ENCODE assay signal across 17 cellular contexts in the genomic region with DNA sequence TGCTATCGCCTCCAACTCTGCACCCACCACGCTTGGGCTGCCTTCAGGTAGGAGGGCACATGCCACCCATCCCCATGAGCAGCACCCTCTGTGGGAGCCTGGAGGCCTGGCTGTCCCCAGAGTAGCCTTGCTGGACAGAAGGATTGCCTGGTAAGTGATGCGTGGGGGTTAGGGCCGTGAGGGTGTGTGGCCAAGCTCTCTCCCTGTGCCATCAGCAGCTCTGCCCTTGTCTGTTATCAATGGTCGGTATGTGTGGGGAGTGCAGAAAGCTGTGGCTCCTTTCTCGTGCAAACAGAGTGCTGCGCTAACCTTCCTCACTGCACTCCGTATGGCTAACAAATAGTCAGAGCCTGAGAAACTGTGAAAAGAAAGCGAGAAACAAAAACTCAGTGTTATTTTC.
A peak's percentile ranks its signal among the peaks of the same experiment; 100 is the strongest.
DNase-seq lines count a peak whose midpoint lies in the region; ATAC-seq, FAIRE-seq and TF ChIP-seq lines count a peak whose summit lies in the region.
"Had no signal": no experiment of that assay in that cellular context is flagged by ENCODE, and none has a peak within 500 bp of the region (broad histone marks: within the 10 kb centered on the region; RNA-seq: fewer than 3 reads in every experiment).

No MANE protein-coding gene starts in this region.

- no peak for ATAC-seq in HG02759 (IDR thresholded peaks at IDR 0.05; ENCODE audit: unreplicated experiment)
- ATAC-seq: HCT116, HepG2 had no signal

- peak overlapping the region; percentile 62 for H4K91ac ChIP-seq in H1 (replicated peaks; ENCODE audit: insufficient read length, low read length)

- no peak for TF ChIP-seq RAD21 in H1 (IDR thresholded peaks at IDR 0.05 in 1 of 2, conservative IDR thresholded peaks at IDR 0.05 in 1 of 2; ENCODE audit: low read depth in 2 of 2, low read length in 2 of 2)

- peaks cover 45% of the 10 kb centered on the region for H3K4me1 Mint-ChIP-seq in neural progenitor cell
- H3K4me1 Mint-ChIP-seq: B cell had no signal

- H4K5ac ChIP-seq in H1 (ENCODE audit: insufficient read length, low read depth, low read length) = peak overlapping the region; percentile 55

- no peaks in the 10 kb centered on the region for H3K23me2 ChIP-seq in H1 (ENCODE audit: low read depth, low read length)

- TF ChIP-seq CTCF in H1 (IDR thresholded peaks at IDR 0.05; ENCODE audit: control extremely low read depth in 1 of 3, insufficient read depth in 1 of 3, low read depth in 1 of 3, low read length in 3 of 3) = no peak
- no peak for TF ChIP-seq CTCF in neural progenitor cell (IDR thresholded peaks at IDR 0.05)

- H4K20me1 ChIP-seq in H1 (replicated peaks in 1 of 2; ENCODE audit: control insufficient read depth in 1 of 2, insufficient read depth in 2 of 2, low read length in 2 of 2) = no peaks in the 10 kb centered on the region
- H4K20me1 ChIP-seq in neural progenitor cell (ENCODE audit: low read depth) = no peaks in the 10 kb centered on the region

- no peaks in the 10 kb centered on the region for H3K27me3 Mint-ChIP-seq in neural progenitor cell (ENCODE audit: insufficient read depth, low read depth)
- H3K27me3 Mint-ChIP-seq: B cell; CD4-positive, alpha-beta T cell had no signal

- peak overlapping the region; percentile 27 for H3K4ac ChIP-seq in H1 (replicated peaks; ENCODE audit: insufficient read length, low read depth, low read length)

- H2BK15ac ChIP-seq in H1 (ENCODE audit: low read length) = peak overlapping the region; percentile 8; the same call in 1 of the 2 replicates

- FAIRE-seq in H1 (lab: Jason Lieb, UNC) = no peak
- FAIRE-seq: A204.1, HepG2 had no signal

- peak overlapping the region; percentile 87; the same call in 1 of the 2 replicates for H2BK5ac ChIP-seq in H1 (ENCODE audit: low read depth, low read length)

- peaks cover 5% of the 10 kb centered on the region for H3F3A ChIP-seq in neural progenitor cell (ENCODE audit: low read depth)

- no peaks in the 10 kb centered on the region for H3K9me3 Mint-ChIP-seq in neural progenitor cell

- H3K9ac ChIP-seq in HUES48 (ENCODE audit: low read depth, low read length) (no peak overlapping the region), H1 (replicated peaks in 1 of 4; ENCODE audit: extremely low read depth in 1 of 4, low read depth in 3 of 4, low read length in 3 of 4) (no peak overlapping the region), iPS-20b (ENCODE audit: low read depth, low read length) (peak overlapping the region; percentile 51; the same call in 1 of the 2 replicates), neural progenitor cell (no peak overlapping the region)

- TF ChIP-seq EP300 in H1 (IDR thresholded peaks at IDR 0.05; ENCODE audit: borderline replicate concordance in 1 of 2, low read depth in 2 of 2, low read length in 2 of 2) = no peak

- H3K14ac ChIP-seq in H1 (ENCODE audit: insufficient read length) = no peak overlapping the region

- peak overlapping the region; percentile 38 for H2BK120ac ChIP-seq in H1 (replicated peaks; ENCODE audit: low read depth, low read length)

- no peak overlapping the region for H3K23ac ChIP-seq in H1 (ENCODE audit: insufficient read length)

- peak overlapping the region; percentile 83; the same call in 1 of the 2 replicates for H4K8ac ChIP-seq in H1 (ENCODE audit: extremely low read depth, insufficient read depth, low read length)

- WGBS in H1 (ENCODE audit: extremely low coverage in 1 of 2, insufficient coverage in 1 of 2, insufficient read length in 1 of 2, insufficient replicate concordance in 2 of 2, low coverage in 1 of 2, low lambda C conversion rate in 2 of 2, missing lambda C conversion rate in 1 of 2), 2 experiments = 34% methylated on average over 9 of the region's 9 CpGs; no CpG with 5 or more reads in 1 of the 2 experiments

- H3K27me3 ChIP-seq in HUES48 (ENCODE audit: control insufficient read depth, insufficient read depth, low read length) = no peaks in the 10 kb centered on the region
- no peaks in the 10 kb centered on the region for H3K27me3 ChIP-seq in H1 (replicated peaks in 1 of 4; ENCODE audit: control insufficient read depth in 3 of 4, extremely low read depth in 1 of 4, insufficient read depth in 3 of 4, low read length in 3 of 4)
- peaks cover 4% of the 10 kb centered on the region; the same call in 1 of the 2 replicates for H3K27me3 ChIP-seq in iPS-20b (ENCODE audit: insufficient read depth, low read length)
- H3K27me3 ChIP-seq in neural progenitor cell = no peaks in the 10 kb centered on the region

- H3K4me3 Mint-ChIP-seq in neural progenitor cell = no peak overlapping the region
- H3K4me3 Mint-ChIP-seq: B cell; CD4-positive, alpha-beta T cell had no signal

- POLR2A ChIA-PET in H1 (lab: Charles Lee; ENCODE audit: partially characterized antibody) = interaction anchor here (1.0 to 1.4 kb wide), 3 partner anchors 10 to 41 kb away, joined by 3 to 5 read pairs (median 4); no protein-coding TSS in a partner anchor

- H3K4me1 ChIP-seq in HUES48 (ENCODE audit: control insufficient read depth, insufficient read depth, low read length) = peaks cover 32% of the 10 kb centered on the region
- peaks cover 10 to 17% (median 11%) of the 10 kb centered on the region in 4 experiments for H3K4me1 ChIP-seq in H1 (replicated peaks in 1 of 4; ENCODE audit: control insufficient read depth in 3 of 4, insufficient read depth in 4 of 4, low read length in 3 of 4)
- peaks cover 34% of the 10 kb centered on the region for H3K4me1 ChIP-seq in iPS-20b (ENCODE audit: insufficient read depth, low read length)
- H3K4me1 ChIP-seq in neural progenitor cell = peaks cover 41% of the 10 kb centered on the region

- peak overlapping the region; percentile 47 for H2AFZ ChIP-seq in H1 (ENCODE audit: low read length)
- H2AFZ ChIP-seq in neural progenitor cell (replicated peaks) = peak overlapping the region; percentile 39

- peak overlapping the region; percentile 97 for H2BK12ac ChIP-seq in H1 (ENCODE audit: low read depth, low read length)

- no peaks in the 10 kb centered on the region for H3K9me3 ChIP-seq in HUES48 (ENCODE audit: control insufficient read depth, insufficient read depth, low read length)
- H3K9me3 ChIP-seq in H1 (ENCODE audit: insufficient read depth in 2 of 2, low read depth in 1 of 2, low read length in 1 of 2) = no peaks in the 10 kb centered on the region
- H3K9me3 ChIP-seq in iPS-20b (ENCODE audit: insufficient read depth, low read depth, low read length) = no peaks in the 10 kb centered on the region
- H3K9me3 ChIP-seq in neural progenitor cell (ENCODE audit: low read depth) = no peaks in the 10 kb centered on the region

- H3K36me3 Mint-ChIP-seq in neural progenitor cell = no peaks in the 10 kb centered on the region

- H3K18ac ChIP-seq in H1 (ENCODE audit: extremely low read depth, low read length) = peak overlapping the region; percentile 88

- H3K27ac ChIP-seq in HUES48 (ENCODE audit: low read depth, low read length) = peak overlapping the region; percentile 16
- H3K27ac ChIP-seq in H1 (ENCODE audit: low read depth, low read length) = no peak overlapping the region
- no peak overlapping the region for H3K27ac ChIP-seq in iPS-20b (ENCODE audit: low read length)
- no peak overlapping the region for H3K27ac ChIP-seq in neural progenitor cell
- H3K27ac ChIP-seq in caudate nucleus (ENCODE audit: low read depth, low read length) = no peak overlapping the region

- no peak overlapping the region for H3K56ac ChIP-seq in H1 (replicated peaks; ENCODE audit: insufficient read length, low read depth, low read length)

- H3K4me2 ChIP-seq in H1 (ENCODE audit: insufficient read depth in 1 of 2, low read depth in 2 of 2, low read length in 2 of 2) (peak overlapping the region; percentile 38 to 56; a peak in 3 of 4 replicates), neural progenitor cell (peak overlapping the region; percentile 39)

- H3K4me3 ChIP-seq in HUES48 (ENCODE audit: low read depth, low read length) (peak overlapping the region; percentile 22; the same call in 1 of the 2 replicates), H1 (ENCODE audit: extremely low read depth in 1 of 4, insufficient read depth in 2 of 4, low read depth in 3 of 4, low read length in 4 of 4) (peak overlapping the region in 1 of 4 experiments; percentile 15; a peak in 2 of 8 replicates), iPS-20b (ENCODE audit: low read length) (peak overlapping the region; percentile 18; the same call in 1 of the 2 replicates), neural progenitor cell (no peak overlapping the region)

- H2AK5ac ChIP-seq in H1 (ENCODE audit: low read depth, low read length) = no peak overlapping the region

- no peak for DNase-seq in H1 (ENCODE audit: low read depth in 1 of 2, low spot score in 2 of 2)
- no peak for DNase-seq in neural progenitor cell (ENCODE audit: low spot score)
- DNase-seq in caudate nucleus (lab: John Stamatoyannopoulos, UW) = no peak
- DNase-seq in HCEC 1CT = no peak
- DNase-seq in Kasumi-1 (lab: John Stamatoyannopoulos, UW) = no peak
- DNase-seq: C1 segment of cervical spinal cord; Calu3; CD4-positive, alpha-beta T cell; DMS 273 treated with DMSO at 0.1 percent for 48 hours; GOT3 had no signal

- peak overlapping the region; percentile 46 for H3K27ac Mint-ChIP-seq in neural progenitor cell
- H3K27ac Mint-ChIP-seq: B cell; CD4-positive, alpha-beta T cell had no signal

- H3K36me3 ChIP-seq in HUES48 (ENCODE audit: control insufficient read depth, insufficient read depth, low read length) = no peaks in the 10 kb centered on the region
- no peaks in the 10 kb centered on the region for H3K36me3 ChIP-seq in H1 (ENCODE audit: control insufficient read depth in 2 of 4, insufficient read depth in 4 of 4, low read length in 3 of 4)
- no peaks in the 10 kb centered on the region for H3K36me3 ChIP-seq in iPS-20b (ENCODE audit: insufficient read depth, low read depth, low read length)
- H3K36me3 ChIP-seq in neural progenitor cell = no peaks in the 10 kb centered on the region

- no peak for TF ChIP-seq POLR2A in H1 (IDR thresholded peaks at IDR 0.05; ENCODE audit: control extremely low read depth in 1 of 2, low read depth in 2 of 2, low read length in 2 of 2)

- no peaks in the 10 kb centered on the region for H3K79me2 ChIP-seq in H1 (ENCODE audit: control insufficient read depth in 1 of 2, insufficient read depth in 2 of 2, low read length in 2 of 2)
- H3K79me2 ChIP-seq in neural progenitor cell (ENCODE audit: low read depth) = no peaks in the 10 kb centered on the region

- no peaks in the 10 kb centered on the region for H3K79me1 ChIP-seq in H1 (ENCODE audit: low read depth, low read length)

- CTCF ChIA-PET in H1 (lab: Charles Lee; ENCODE audit: partially characterized antibody) = interaction anchor here (0.7 to 4.4 kb wide), 5 partner anchors 11 to 65 kb away, joined by 3 to 15 read pairs (median 4); no protein-coding TSS in a partner anchor

- H2BK20ac ChIP-seq in H1 (ENCODE audit: low read length) = peak overlapping the region; percentile 23; the same call in 1 of the 2 replicates

TF ChIP-seq in H1, 55 proteins besides CTCF, POLR2A, EP300 and RAD21 (continues in another document):
- no peak for TF ChIP-seq SUZ12 (IDR thresholded peaks at IDR 0.05; ENCODE audit: low read length)
- no peak for TF ChIP-seq CREB1 (IDR thresholded peaks at IDR 0.05)
- no peak for TF ChIP-seq BCL11A (IDR thresholded peaks at IDR 0.05; ENCODE audit: low read depth in 2 of 2, low read length in 2 of 2)
- no peak for TF ChIP-seq EZH2 (IDR thresholded peaks at IDR 0.05; ENCODE audit: low read depth, low read length, severe bottlenecking)
- TF ChIP-seq NRF1 (IDR thresholded peaks at IDR 0.05; ENCODE audit: low read depth, low read length) = no peak
- TF ChIP-seq KDM1A (IDR thresholded peaks at IDR 0.05; ENCODE audit: borderline replicate concordance, low read length) = no peak
